In genomic region chr17:21452377-21453143, GRCh38 we compare ENCODE assay signal across 8 cellular contexts.
DNase-seq lines count a peak whose midpoint lies in the region; TF ChIP-seq lines count a peak whose summit lies in the region.

No MANE protein-coding gene starts in this region.

- no peaks in the 10 kb centered on the region for H3K36me3 ChIP-seq in liver (ENCODE audit: control insufficient read depth in 4 of 4, insufficient read depth in 3 of 4, low read depth in 1 of 4, low read length in 3 of 4)

- H3K9ac ChIP-seq in liver (ENCODE audit: low read depth in 1 of 2, low read length in 2 of 2): no peak overlapping the region

- H3K27ac ChIP-seq in liver (ENCODE audit: low read depth in 1 of 2, low read length in 2 of 2): no peak overlapping the region

- H3K27me3 ChIP-seq in liver (ENCODE audit: control insufficient read depth in 4 of 4, insufficient read depth in 4 of 4, low read length in 3 of 4): no peaks in the 10 kb centered on the region

- peak; percentile 17 for DNase-seq in activated T-cell treated with anti-CD3 and anti-CD28 coated beads for 24 hours (ENCODE audit: low read depth)
- no peak for DNase-seq in activated T-cell treated with anti-CD3 and anti-CD28 coated beads for 4 hours
- peak; percentile 54 for DNase-seq in UCSD-AML1 (lab: John Stamatoyannopoulos, UW; ENCODE audit: unreplicated experiment)
- peak; percentile 67 for DNase-seq in ecto neural progenitor cell (ENCODE audit: low spot score)
- peak; percentile 51 for DNase-seq in stimulated activated CD8-positive, alpha-beta memory T cell treated with anti-CD3 and anti-CD28 coated beads, Interleukin-4, amount 100 ng/mL, for 48 hours
- no peak for DNase-seq in T1000 (lab: John Stamatoyannopoulos, UW)
- no peak for DNase-seq in NCI-H128 (lab: John Stamatoyannopoulos, UW; ENCODE audit: unreplicated experiment)

- peaks cover 0 to 9% (median 3%) of the 10 kb centered on the region in 4 donors for H3K4me1 ChIP-seq in liver (ENCODE audit: control insufficient read depth in 4 of 4, insufficient read depth in 4 of 4, low read length in 3 of 4)

- TF ChIP-seq CTCF in liver (IDR thresholded peaks at IDR 0.05; ENCODE audit: low read depth, low read length, missing input control): peak; percentile 60

- peak overlapping the region; percentile 40 to 55 (median 54) for H3K4me3 ChIP-seq in liver (ENCODE audit: low read depth in 1 of 3, low read length in 3 of 3)

- 11% methylated on average over 49 of the region's 49 CpGs for WGBS in liver

- peak; percentile 77 to 81 for TF ChIP-seq RAD21 in liver (IDR thresholded peaks at IDR 0.05)

- no peaks in the 10 kb centered on the region for H3K9me3 ChIP-seq in liver (ENCODE audit: control insufficient read depth in 4 of 4, low read length in 3 of 4)

TF ChIP-seq in liver, 16 proteins besides CTCF, POLR2A, EP300 and RAD21:
- no peak for TF ChIP-seq JUND (IDR thresholded peaks at IDR 0.05)
- TF ChIP-seq SP1 (IDR thresholded peaks at IDR 0.05): peak; percentile 6
- peak; percentile 39 to 82 for TF ChIP-seq GABPA (IDR thresholded peaks at IDR 0.05 in 1 of 2, conservative IDR thresholded peaks at IDR 0.05 in 1 of 2)
- TF ChIP-seq TAF1 (conservative IDR thresholded peaks at IDR 0.05): no peak
- peak; percentile 96 for TF ChIP-seq MAX (IDR thresholded peaks at IDR 0.05)
- peak in 1 of 2 donors; percentile 33 for TF ChIP-seq EGR1 (IDR thresholded peaks at IDR 0.05; ENCODE audit: low read depth in 2 of 2)

Comparison
In these comparisons a context has a peak if more than half of its experiments do, and no peak if none do; other contexts are left out.
1. DNase-seq: peak in activated T-cell treated with anti-CD3 and anti-CD28 coated beads for 24 hours (single experiment), UCSD-AML1 (single experiment), ecto neural progenitor cell (single experiment) and stimulated activated CD8-positive, alpha-beta memory T cell treated with anti-CD3 and anti-CD28 coated beads, Interleukin-4, amount 100 ng/mL, for 48 hours (single experiment); none in activated T-cell treated with anti-CD3 and anti-CD28 coated beads for 4 hours (single experiment), T1000 (single experiment) and NCI-H128 (single experiment).